In the genomic region with DNA sequence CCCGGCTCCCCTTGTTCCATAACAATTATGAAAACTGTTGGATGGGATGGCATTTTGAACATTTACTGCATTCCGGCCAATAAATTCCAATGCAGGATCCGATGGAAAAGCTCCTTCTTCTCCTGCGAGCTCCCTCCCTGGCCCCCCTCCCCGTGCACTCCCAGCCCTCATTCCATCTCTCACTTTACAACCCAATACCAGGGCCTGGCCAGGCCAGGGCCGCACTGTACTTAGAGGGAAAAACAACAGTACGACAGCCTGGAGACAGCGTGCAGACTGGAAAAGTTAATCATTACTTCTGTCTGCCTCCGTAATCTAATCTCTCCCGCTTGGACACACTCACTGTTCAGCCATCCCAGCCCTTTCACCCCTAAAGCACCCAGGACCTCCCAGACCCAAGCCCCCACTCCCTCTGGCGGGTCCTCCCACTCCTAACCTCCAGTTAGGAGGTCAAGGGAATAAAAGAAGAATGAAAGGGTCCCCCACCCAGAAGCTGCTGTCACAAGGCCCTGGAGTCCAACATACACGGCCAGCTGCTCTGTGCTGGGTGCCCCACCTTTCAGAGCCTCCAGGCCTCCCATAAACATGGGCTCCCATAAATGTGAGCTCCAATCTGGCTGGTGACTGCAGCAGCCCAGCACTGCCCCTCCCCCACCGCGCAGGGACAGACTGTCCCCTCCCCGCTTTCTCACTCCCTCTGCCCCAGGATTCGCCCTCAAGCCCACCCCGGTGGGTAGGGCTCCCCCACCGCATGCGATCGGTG, we compare ENCODE assay signal across 9 cellular contexts. TPM values are rescaled to one million over a fixed set of nuclear protein-coding genes. Genes with fewer than 3 reads are reported as not detected.
DNase-seq lines count a peak whose midpoint lies in the region; ATAC-seq and TF ChIP-seq lines count a peak whose summit lies in the region.
"Had no signal": no experiment of that assay in that cellular context is flagged by ENCODE, and none has a peak within 500 bp of the region (broad histone marks: within the 10 kb centered on the region; RNA-seq: fewer than 3 reads in every experiment).

No MANE protein-coding gene starts in this region.

- H3K27me3 ChIP-seq in Peyer's patch (no peaks in the 10 kb centered on the region), esophagus muscularis mucosa (no peaks in the 10 kb centered on the region), foreskin keratinocyte (no peaks in the 10 kb centered on the region)

- TF ChIP-seq POLR2A in Peyer's patch (IDR thresholded peaks at IDR 0.05) (peak in 1 of 2 donors; percentile 55), esophagus muscularis mucosa (IDR thresholded peaks at IDR 0.05; ENCODE audit: low read depth) (no peak)

- H3K9me3 ChIP-seq in Peyer's patch (no peaks in the 10 kb centered on the region), esophagus muscularis mucosa (no peaks in the 10 kb centered on the region)

- peaks cover 22% of the 10 kb centered on the region for H3K36me3 Mint-ChIP-seq in osteocyte (ENCODE audit: unreplicated experiment)

- TF ChIP-seq EP300 in esophagus muscularis mucosa (IDR thresholded peaks at IDR 0.05): no peak

- no peaks in the 10 kb centered on the region for H3K27me3 Mint-ChIP-seq in osteocyte (ENCODE audit: unreplicated experiment)

- no peaks in the 10 kb centered on the region for H3K9me3 Mint-ChIP-seq in osteocyte (ENCODE audit: unreplicated experiment)

- peaks cover 33 to 99% (median 71%) of the 10 kb centered on the region in 4 donors for H3K4me1 ChIP-seq in Peyer's patch
- H3K4me1 ChIP-seq in esophagus muscularis mucosa: peaks cover 97 to 100% (median 99%) of the 10 kb centered on the region in 4 donors
- H3K4me1 ChIP-seq in foreskin keratinocyte: peaks cover 22% of the 10 kb centered on the region

- intact Hi-C loops in esophagus muscularis mucosa (cut with DNase I): no loop called here

- DNase-seq in COLO668 (lab: John Stamatoyannopoulos, UW; ENCODE audit: unreplicated experiment) (peak; percentile 78), Peyer's patch (peak in 2 of 3 donors; percentile 85 to 90), esophagus muscularis mucosa (ENCODE audit: extremely low spot score) (no peak), osteocyte (ENCODE audit: extremely low spot score, unreplicated experiment) (peak; percentile 91), Ammon's horn (ENCODE audit: low spot score) (no peak), foreskin keratinocyte (no peak), NCI-H1048 (lab: John Stamatoyannopoulos, UW) (no peak)

- peak overlapping the region in 2 of 4 donors; percentile 28 to 42 for H3K4me3 ChIP-seq in Peyer's patch
- H3K4me3 ChIP-seq in esophagus muscularis mucosa: peak overlapping the region; percentile 8 to 47 (median 24)
- H3K4me3 ChIP-seq: lung had no signal

- peak overlapping the region; percentile 97 for H3K27ac Mint-ChIP-seq in osteocyte (ENCODE audit: unreplicated experiment)

- ATAC-seq in foreskin keratinocyte (no peak), GM18861 (IDR thresholded peaks at IDR 0.05; ENCODE audit: unreplicated experiment) (no peak)

- H3K36me3 ChIP-seq in Peyer's patch (no peaks in the 10 kb centered on the region), esophagus muscularis mucosa (no peaks in the 10 kb centered on the region)

- TF ChIP-seq CTCF in Peyer's patch (IDR thresholded peaks at IDR 0.05) (peak in 1 of 6 experiments; percentile 17), esophagus muscularis mucosa (IDR thresholded peaks at IDR 0.05) (no peak), osteocyte (IDR thresholded peaks at IDR 0.05) (no peak), foreskin keratinocyte (conservative IDR thresholded peaks at IDR 0.05) (no peak)

- 42% methylated on average over 16 of the region's 20 CpGs for WGBS in esophagus muscularis mucosa

- peak overlapping the region; percentile 63 for H3K4me3 Mint-ChIP-seq in osteocyte (ENCODE audit: unreplicated experiment)

- H3K4me1 Mint-ChIP-seq in osteocyte (ENCODE audit: unreplicated experiment): peaks cover 99% of the 10 kb centered on the region

- H3K27ac ChIP-seq in Peyer's patch: peak overlapping the region; percentile 62 to 92 (median 74)
- H3K27ac ChIP-seq in esophagus muscularis mucosa (replicated peaks in 1 of 4): peak overlapping the region; percentile 83 to 97 (median 88)
- H3K27ac ChIP-seq in foreskin keratinocyte: no peak overlapping the region

RNA-seq across cellular contexts. Expression of a gene that starts 20.6 kb away (rescaled TPM):
- 100 to 1,000 TPM in 1 of 4 donors, 10 to 100 TPM in 3; 42.9 to 100 (median 68.7) TPM for total RNA-seq in Peyer's patch
- 10 to 100 TPM; 22.5 to 54.9 (median 40.0) TPM for total RNA-seq in esophagus muscularis mucosa
- 53.6 and 55.8 TPM in 2 replicates for total RNA-seq in osteocyte
- total RNA-seq in foreskin keratinocyte: 7.2 and 10.5 TPM in 2 replicates
- 4.3 and 5.2 TPM in 2 replicates for polyA plus RNA-seq in foreskin keratinocyte

Comparison
In these comparisons a context has a peak if more than half of its experiments do, and no peak if none do; other contexts are left out.
1. DNase-seq: peak in COLO668 (single experiment), Peyer's patch (2 of 3) and osteocyte (single experiment); none in esophagus muscularis mucosa (single experiment), Ammon's horn (single experiment), foreskin keratinocyte (0 of 2) and NCI-H1048 (single experiment).